Comparison of ENCODE assay signal across 20 cellular contexts in genomic region chr4:84847978-84848377, GRCh38.
A peak's percentile ranks its signal among the peaks of the same experiment; 100 is the strongest.
DNase-seq lines count a peak whose midpoint lies in the region; ATAC-seq and TF ChIP-seq lines count a peak whose summit lies in the region.
"Had no signal": no experiment of that assay in that cellular context is flagged by ENCODE, and none has a peak within 500 bp of the region (broad histone marks: within the 10 kb centered on the region; RNA-seq: fewer than 3 reads in every experiment).

No MANE protein-coding gene starts in this region.

- no peak overlapping the region for H3K9ac ChIP-seq in mesenchymal stem cell (ENCODE audit: low read length)
- H3K9ac ChIP-seq: GM23248 had no signal

- no peak overlapping the region for H3K14ac ChIP-seq in mesenchymal stem cell (ENCODE audit: low read length in 2 of 2)

- no peaks in the 10 kb centered on the region for H3K4me1 Mint-ChIP-seq in activated T-cell treated with anti-CD3 and anti-CD28 coated beads, Interleukin-2, amount 50 U/mL, for 4 hours (ENCODE audit: low read depth)
- H3K4me1 Mint-ChIP-seq: IgD-negative memory B cell had no signal

- intact Hi-C loops in left ventricle myocardium inferior (cut with micrococcal nuclease) = no loop called here
- intact Hi-C loops in Right ventricle myocardium inferior (cut with DNase I) = loop anchor here (5.0 kb wide), 1 partner anchor 119 kb away; the partner anchor contains the start of gene WDFY3

- ATAC-seq in Right ventricle myocardium inferior (no peak), HG03095 (IDR thresholded peaks at IDR 0.05; ENCODE audit: unreplicated experiment) (no peak)
- ATAC-seq in activated T-cell treated with anti-CD3 and anti-CD28 coated beads, Interleukin-2, amount 50 U/mL, for 4 hours = no peak
- ATAC-seq: HCT116 had no signal

- WGBS in mesenchymal stem cell = no CpG with 5 or more reads among the region's 2 CpGs

- no peak overlapping the region for H2AFZ ChIP-seq in mesenchymal stem cell (ENCODE audit: low read depth, low read length)
- H2AFZ ChIP-seq: GM23248 had no signal

- H2BK120ac ChIP-seq in mesenchymal stem cell (ENCODE audit: low read depth, low read length) = no peak overlapping the region

- H3K4me2 ChIP-seq in mesenchymal stem cell (ENCODE audit: low read length, poor library complexity, severe bottlenecking) = no peak overlapping the region

- no peak overlapping the region for H4K91ac ChIP-seq in mesenchymal stem cell (ENCODE audit: low read length)

- no peak overlapping the region for H2AK5ac ChIP-seq in mesenchymal stem cell (ENCODE audit: low read length, severe bottlenecking)

- H3K4me3 ChIP-seq in left ventricle myocardium inferior = no peak overlapping the region
- H3K4me3 ChIP-seq in mesenchymal stem cell (ENCODE audit: insufficient read depth in 1 of 2, low read depth in 1 of 2, low read length in 2 of 2) = no peak overlapping the region
- H3K4me3 ChIP-seq: GM23248, Peyer's patch had no signal

- no peak overlapping the region for H3K23ac ChIP-seq in mesenchymal stem cell (ENCODE audit: low read length in 2 of 2)

- H3K4me1 ChIP-seq in left ventricle myocardium inferior = peaks cover 20% of the 10 kb centered on the region
- no peaks in the 10 kb centered on the region for H3K4me1 ChIP-seq in mesenchymal stem cell (ENCODE audit: control insufficient read depth, insufficient read depth, low read depth, low read length)
- H3K4me1 ChIP-seq: Peyer's patch had no signal

- no peak overlapping the region for H2BK15ac ChIP-seq in mesenchymal stem cell (ENCODE audit: low read depth, poor library complexity, severe bottlenecking)

- H3K36me3 ChIP-seq in left ventricle myocardium inferior (peaks cover 27% of the 10 kb centered on the region), mesenchymal stem cell (ENCODE audit: control insufficient read depth in 1 of 2, insufficient read depth in 2 of 2, low read depth in 1 of 2, low read length in 2 of 2) (peaks cover 0 to 49% of the 10 kb centered on the region in 2 experiments)

- H3K18ac ChIP-seq in mesenchymal stem cell (ENCODE audit: low read depth in 1 of 2, low read length in 2 of 2) = no peak overlapping the region

- peaks cover 2% of the 10 kb centered on the region for H3K27me3 Mint-ChIP-seq in activated T-cell treated with anti-CD3 and anti-CD28 coated beads, Interleukin-2, amount 50 U/mL, for 4 hours (ENCODE audit: low read depth)
- H3K27me3 Mint-ChIP-seq: IgD-negative memory B cell had no signal

- no peak overlapping the region for H4K8ac ChIP-seq in mesenchymal stem cell (ENCODE audit: low read length)

- H3K9me3 ChIP-seq in left ventricle myocardium inferior (replicated peaks) = no peaks in the 10 kb centered on the region
- H3K9me3 ChIP-seq in mesenchymal stem cell (ENCODE audit: control insufficient read depth, low read length) = no peaks in the 10 kb centered on the region
- H3K9me3 ChIP-seq: Peyer's patch had no signal

- H2BK12ac ChIP-seq in mesenchymal stem cell (ENCODE audit: low read length in 2 of 2) = no peak overlapping the region

- TF ChIP-seq CTCF in left ventricle myocardium inferior (IDR thresholded peaks at IDR 0.05; ENCODE audit: borderline replicate concordance) = no peak

- peaks cover 13% of the 10 kb centered on the region for H3K79me1 ChIP-seq in mesenchymal stem cell (replicated peaks; ENCODE audit: low read length, poor library complexity, severe bottlenecking)

- H3K4me3 Mint-ChIP-seq in activated T-cell treated with anti-CD3 and anti-CD28 coated beads, Interleukin-2, amount 50 U/mL, for 4 hours = no peak overlapping the region
- H3K4me3 Mint-ChIP-seq: IgD-negative memory B cell had no signal

- no peak overlapping the region for H2BK5ac ChIP-seq in mesenchymal stem cell (ENCODE audit: low read depth, low read length, poor library complexity, severe bottlenecking)

- peak overlapping the region; percentile 31 for H3K27ac ChIP-seq in left ventricle myocardium inferior (replicated peaks)
- peak overlapping the region; percentile 21 for H3K27ac ChIP-seq in cingulate gyrus (ENCODE audit: low read depth, low read length)
- H3K27ac ChIP-seq in layer of hippocampus (ENCODE audit: low read depth, low read length) = peak overlapping the region; percentile 35
- no peak overlapping the region for H3K27ac ChIP-seq in mesenchymal stem cell (ENCODE audit: low read length, poor library complexity, severe bottlenecking)
- H3K27ac ChIP-seq: GM23248, HL-60, Peyer's patch had no signal

- DNase-seq in left ventricle myocardium inferior (no peak), Right ventricle myocardium inferior (ENCODE audit: missing footprints) (no peak), mesenchymal stem cell (no peak)
- DNase-seq in activated T-cell treated with anti-CD3 and anti-CD28 coated beads, Interleukin-2, amount 50 U/mL, for 4 hours = no peak
- DNase-seq: C1 segment of cervical spinal cord, DMS79 treated with DMSO at 0.1 percent for 48 hours, GM23248, NCI-H1048, NCI-H146, NCI-H2081, NCI-H226, NCI-H524 treated with DMSO at 0.1 percent for 48 hours, Peyer's patch, SHP77 had no signal

- no peak overlapping the region for H3K4ac ChIP-seq in mesenchymal stem cell (ENCODE audit: low read depth in 1 of 2, low read length in 2 of 2)

- H3K9me3 Mint-ChIP-seq in activated T-cell treated with anti-CD3 and anti-CD28 coated beads, Interleukin-2, amount 50 U/mL, for 4 hours = peaks cover 3% of the 10 kb centered on the region

- no peaks in the 10 kb centered on the region for H3K27me3 ChIP-seq in left ventricle myocardium inferior (ENCODE audit: low read depth)
- no peaks in the 10 kb centered on the region for H3K27me3 ChIP-seq in layer of hippocampus (ENCODE audit: control insufficient read depth, insufficient read depth, low read length)
- H3K27me3 ChIP-seq in mesenchymal stem cell (ENCODE audit: control insufficient read depth in 1 of 2, insufficient read depth in 1 of 2, low read length in 2 of 2) = no peaks in the 10 kb centered on the region
- H3K27me3 ChIP-seq: Peyer's patch had no signal

- H3K36me3 Mint-ChIP-seq in activated T-cell treated with anti-CD3 and anti-CD28 coated beads, Interleukin-2, amount 50 U/mL, for 4 hours (ENCODE audit: insufficient read depth) = no peaks in the 10 kb centered on the region
- H3K36me3 Mint-ChIP-seq: IgD-negative memory B cell had no signal
